ENCODE assay signal across 15 cellular contexts in genomic region chr4:105859233-105859632, GRCh38. TPM values are rescaled to one million over a fixed set of nuclear protein-coding genes. Genes with fewer than 3 reads are reported as not detected.
DNase-seq lines count a peak whose midpoint lies in the region; ATAC-seq and TF ChIP-seq lines count a peak whose summit lies in the region.
"Had no signal": no experiment of that assay in that cellular context is flagged by ENCODE, and none has a peak within 500 bp of the region (broad histone marks: within the 10 kb centered on the region; RNA-seq: fewer than 3 reads in every experiment).

No MANE protein-coding gene starts in this region.

- peaks cover 0 to 4% of the 10 kb centered on the region in 2 experiments for H3K36me3 ChIP-seq in SK-N-SH (replicated peaks in 1 of 2; ENCODE audit: control insufficient read depth in 1 of 2, insufficient read depth in 2 of 2, low read length in 1 of 2)
- 0 out of 2 replicates have a peak, but pooled peaks cover 3% of the 10 kb centered on the region for H3K36me3 ChIP-seq in Karpas-422 (ENCODE audit: insufficient read depth, low read length)
- H3K36me3 ChIP-seq in H7 (replicated peaks; ENCODE audit: control insufficient read depth, insufficient read depth, low read length) = no peaks in the 10 kb centered on the region
- no peaks in the 10 kb centered on the region for H3K36me3 ChIP-seq in SJCRH30

- H3K79me2 ChIP-seq in SK-N-SH (ENCODE audit: insufficient read depth) (no peaks in the 10 kb centered on the region), Karpas-422 (ENCODE audit: low read length) (no peaks in the 10 kb centered on the region)

- POLR2A ChIA-PET in SK-N-SH (lab: Yijun Ruan, JAX) = no interaction called here
- POLR2A ChIA-PET in HEK293T (lab: Yijun Ruan, JAX) = no interaction called here

- TF ChIP-seq CTCF in SK-N-SH (IDR thresholded peaks at IDR 0.05) = no peak
- no peak for TF ChIP-seq CTCF in foreskin fibroblast (IDR thresholded peaks at IDR 0.05; ENCODE audit: low read depth, low read length)

- WGBS in SK-N-SH (ENCODE audit: low lambda C conversion rate) = 0% methylated on average over 1 of the region's 1 CpG

- TF ChIP-seq RAD21 in SK-N-SH (IDR thresholded peaks at IDR 0.05; ENCODE audit: low read length) = no peak

- H4K20me1 ChIP-seq in SK-N-SH (ENCODE audit: insufficient read depth) = no peaks in the 10 kb centered on the region
- H4K20me1 ChIP-seq in Karpas-422 (ENCODE audit: insufficient read depth, low read depth, low read length) = no peaks in the 10 kb centered on the region

- ATAC-seq in GM21717 (IDR thresholded peaks at IDR 0.05; ENCODE audit: unreplicated experiment) = peak; percentile 68

- H3F3A ChIP-seq in SK-N-SH (replicated peaks; ENCODE audit: insufficient read depth) = no peaks in the 10 kb centered on the region

- no peak overlapping the region for H2AFZ ChIP-seq in SK-N-SH (ENCODE audit: low read depth)
- H2AFZ ChIP-seq in Karpas-422 (ENCODE audit: low read length) = no peak overlapping the region

- peak overlapping the region in 1 of 2 experiments; percentile 41; a peak in 1 of 4 replicates for H3K27ac ChIP-seq in SK-N-SH (ENCODE audit: low read depth in 2 of 2, low read length in 1 of 2)
- no peak overlapping the region for H3K27ac ChIP-seq in Karpas-422 (ENCODE audit: low read length)
- H3K27ac ChIP-seq in SJCRH30 = no peak overlapping the region

- H3K4me3 ChIP-seq in SK-N-SH (ENCODE audit: low read depth in 2 of 2, low read length in 1 of 2) (no peak overlapping the region), foreskin fibroblast (ENCODE audit: low read depth in 1 of 2, low read length in 2 of 2) (no peak overlapping the region), Karpas-422 (ENCODE audit: low read length) (no peak overlapping the region), H7 (ENCODE audit: insufficient read depth, low read depth, low read length) (no peak overlapping the region), SJCRH30 (no peak overlapping the region)

- H3K4me1 ChIP-seq in SK-N-SH (ENCODE audit: control insufficient read depth in 1 of 2, insufficient read depth in 2 of 2, low read depth in 1 of 2, low read length in 1 of 2) (no peaks in the 10 kb centered on the region; a peak in 1 of 4 replicates), Karpas-422 (ENCODE audit: low read length) (no peaks in the 10 kb centered on the region), SJCRH30 (no peaks in the 10 kb centered on the region)

- in situ Hi-C loops in ACHN (cut with HindIII; ENCODE audit: low pct_ligation_motif_present, low pct_unique_long_range_greater_than_20kb, low sequenced_read_pairs) = no loop called here

- H3K27me3 ChIP-seq in SK-N-SH (ENCODE audit: insufficient read depth) = no peaks in the 10 kb centered on the region
- no peaks in the 10 kb centered on the region for H3K27me3 ChIP-seq in Karpas-422 (ENCODE audit: low read length)
- H3K27me3 ChIP-seq in H7 (ENCODE audit: control insufficient read depth, insufficient read depth, low read length) = no peaks in the 10 kb centered on the region
- no peaks in the 10 kb centered on the region for H3K27me3 ChIP-seq in SJCRH30

- H3K4me2 ChIP-seq in SK-N-SH = no peak overlapping the region
- H3K4me2 ChIP-seq in Karpas-422 (ENCODE audit: low read depth, low read length, poor library complexity, severe bottlenecking) = no peak overlapping the region

- CTCF ChIA-PET in SK-N-SH (lab: Yijun Ruan, JAX) = no interaction called here
- CTCF ChIA-PET in HEK293T (lab: Yijun Ruan, JAX) = no interaction called here

- H3K9me2 ChIP-seq in SK-N-SH = no peaks in the 10 kb centered on the region
- no peaks in the 10 kb centered on the region for H3K9me2 ChIP-seq in Karpas-422 (replicated peaks; ENCODE audit: insufficient read depth, low read length)

- peaks cover 3% of the 10 kb centered on the region; the same call in 1 of the 2 replicates for H3K9me3 ChIP-seq in SK-N-SH
- H3K9me3 ChIP-seq in Karpas-422 (ENCODE audit: low read length) = peaks cover 5% of the 10 kb centered on the region
- H3K9me3 ChIP-seq in SJCRH30 (replicated peaks) = peaks cover 7% of the 10 kb centered on the region; the same call in 1 of the 2 replicates

- H3K9ac ChIP-seq in SK-N-SH = no peak overlapping the region
- H3K9ac ChIP-seq in Karpas-422 (ENCODE audit: low read length) = no peak overlapping the region

- DNase-seq in ACHN (peak; percentile 30), SK-N-SH (no peak), foreskin fibroblast (peak; percentile 42 to 68), Karpas-422 (no peak), H7 (no peak), SJCRH30 (no peak), HEK293T (ENCODE audit: extremely low spot score) (no peak)
- DNase-seq: activated T-cell treated with anti-CD3 and anti-CD28 coated beads for 4 hours; CD4-positive, alpha-beta T cell; cortex of kidney; islet precursor cell; NCI-H526; T1000 had no signal

- TF ChIP-seq EP300 in SK-N-SH (IDR thresholded peaks at IDR 0.05; ENCODE audit: borderline replicate concordance in 1 of 2, low read depth in 1 of 2, low read length in 1 of 2) = no peak

TF ChIP-seq in SK-N-SH, 30 proteins besides CTCF, POLR2A, EP300 and RAD21:
- TF ChIP-seq GATA2 (CRISPR knock-in tag; IDR thresholded peaks at IDR 0.05) (no peak), FOSL2 (IDR thresholded peaks at IDR 0.05; ENCODE audit: borderline replicate concordance, low read depth) (peak; percentile 67; the same call in 1 of the 2 replicates), POLR2AphosphoS5 (IDR thresholded peaks at IDR 0.05; ENCODE audit: low read depth, low read length) (no peak), FOXJ3 (CRISPR knock-in tag; IDR thresholded peaks at IDR 0.05) (no peak), FOXM1 (IDR thresholded peaks at IDR 0.05; ENCODE audit: low read depth) (no peak), JUND (IDR thresholded peaks at IDR 0.05) (peak; percentile 42), GABPA (IDR thresholded peaks at IDR 0.05; ENCODE audit: low read depth) (no peak)

TF ChIP-seq in HEK293T, 16 proteins besides CTCF, POLR2A, EP300 and RAD21:
- TF ChIP-seq SP1 (IDR thresholded peaks at IDR 0.05) (no peak), FOXM1 (IDR thresholded peaks at IDR 0.05; ENCODE audit: borderline replicate concordance) (no peak), ZNF384 (IDR thresholded peaks at IDR 0.05) (no peak), BHLHE40 (IDR thresholded peaks at IDR 0.05; ENCODE audit: borderline replicate concordance) (no peak), CTBP1 (IDR thresholded peaks at IDR 0.05; ENCODE audit: borderline replicate concordance) (no peak), TARDBP (IDR thresholded peaks at IDR 0.05) (no peak), FOXA1 (IDR thresholded peaks at IDR 0.05) (no peak), SUZ12 (IDR thresholded peaks at IDR 0.05) (no peak), HDGF (IDR thresholded peaks at IDR 0.05; ENCODE audit: borderline replicate concordance) (no peak), FOXK2 (IDR thresholded peaks at IDR 0.05) (no peak), NFRKB (IDR thresholded peaks at IDR 0.05) (no peak), ELF4 (IDR thresholded peaks at IDR 0.05) (no peak), L3MBTL2 (conservative IDR thresholded peaks at IDR 0.05) (no peak), ARNT (IDR thresholded peaks at IDR 0.05) (no peak), LEF1 (IDR thresholded peaks at IDR 0.05; ENCODE audit: borderline replicate concordance) (no peak)
- TF ChIP-seq, protein P1, sequence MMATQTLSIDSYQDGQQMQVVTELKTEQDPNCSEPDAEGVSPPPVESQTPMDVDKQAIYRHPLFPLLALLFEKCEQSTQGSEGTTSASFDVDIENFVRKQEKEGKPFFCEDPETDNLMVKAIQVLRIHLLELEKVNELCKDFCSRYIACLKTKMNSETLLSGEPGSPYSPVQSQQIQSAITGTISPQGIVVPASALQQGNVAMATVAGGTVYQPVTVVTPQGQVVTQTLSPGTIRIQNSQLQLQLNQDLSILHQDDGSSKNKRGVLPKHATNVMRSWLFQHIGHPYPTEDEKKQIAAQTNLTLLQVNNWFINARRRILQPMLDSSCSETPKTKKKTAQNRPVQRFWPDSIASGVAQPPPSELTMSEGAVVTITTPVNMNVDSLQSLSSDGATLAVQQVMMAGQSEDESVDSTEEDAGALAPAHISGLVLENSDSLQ (IDR thresholded peaks at IDR 0.05) = no peak

RNA-seq across cellular contexts. Expression of gene NPNT, which starts 36.0 kb away (rescaled TPM):
- polyA plus RNA-seq in SK-N-SH (2012; rRNA removed) = not detected in 2 replicates
- under 0.01 TPM in 1 of 2 replicates, not detected in the other for polyA plus RNA-seq in SK-N-SH (2012; cell fraction: cytosol; rRNA removed)
- polyA plus RNA-seq in SK-N-SH (2012; cell fraction: nucleus; rRNA removed) = 0.05 TPM in 1 of 2 replicates, not detected in the other
- total RNA-seq in Karpas-422 (2014; rRNA removed; shearing (Covaris generic); ENCODE audit: low replicate concordance) = not detected in 2 replicates
- 0.33 and 0.97 TPM in 2 replicates for total RNA-seq in H7 (2014; rRNA removed; shearing (Covaris generic))
- 64.4 and 71.8 TPM in 2 replicates for total RNA-seq in SJCRH30 (2014; rRNA removed; shearing (Covaris generic))
- total RNA-seq: CD4-positive, alpha-beta T cell had no signal
- polyA plus RNA-seq: IgD-negative memory B cell had no signal

Comparison
In these comparisons a context has a peak if more than half of its experiments do, and no peak if none do; other contexts are left out.
1. DNase-seq: peak in ACHN (single experiment) and foreskin fibroblast (2 of 2); none in SK-N-SH (single experiment), Karpas-422 (single experiment), H7 (single experiment), SJCRH30 (0 of 2) and HEK293T (single experiment).
2. RNA of gene NPNT, which starts 36.0 kb away (total RNA-seq): 64.4 to 71.8 TPM in SJCRH30; 0.33 to 0.97 TPM in H7 and not detected in Karpas-422; every median in the first group is over 10 times any median in the second.